In genomic region chr1:160056648-160057169, GRCh38 we compare ENCODE assay signal across 25 cellular contexts. TPM values are rescaled to one million over a fixed set of nuclear protein-coding genes. Genes with fewer than 3 reads are reported as not detected.
DNase-seq lines count a peak whose midpoint lies in the region; ATAC-seq and TF ChIP-seq lines count a peak whose summit lies in the region.
"Had no signal": no experiment of that assay in that cellular context is flagged by ENCODE, and none has a peak within 500 bp of the region (broad histone marks: within the 10 kb centered on the region; RNA-seq: fewer than 3 reads in every experiment).

No MANE protein-coding gene starts in this region.

- H3K27ac ChIP-seq in dorsolateral prefrontal cortex: peak overlapping the region in 54 of 59 donors; percentile 18 to 100 (median 97)
- peak overlapping the region; percentile 54 for H3K27ac ChIP-seq in temporal lobe (ENCODE audit: low read depth, low read length)

- no peaks in the 10 kb centered on the region for H3K27me3 ChIP-seq in dorsolateral prefrontal cortex

- intact Hi-C loops in dorsolateral prefrontal cortex (cut with DNase I): no loop called here

- ATAC-seq in GM19463 (IDR thresholded peaks at IDR 0.05; ENCODE audit: unreplicated experiment): no peak
- ATAC-seq: CD8-positive, alpha-beta T cell; GM23338; Right ventricle myocardium inferior had no signal

- no peak overlapping the region for H3K4me3 ChIP-seq in dorsolateral prefrontal cortex
- H3K4me3 ChIP-seq: GM23338, HAP-1 had no signal

- peak; percentile 20 for DNase-seq in SIG-M5 treated with dmso at 0.1 percent for 504 hours (lab: John Stamatoyannopoulos, UW; ENCODE audit: unreplicated experiment)
- DNase-seq in SIG-M5 (lab: John Stamatoyannopoulos, UW): no peak
- no peak for DNase-seq in dorsolateral prefrontal cortex
- DNase-seq in AG20443 (ENCODE audit: low spot score): no peak
- DNase-seq: 8988T; AML-193; C1 segment of cervical spinal cord; Calu3; CD8-positive, alpha-beta T cell; DMS153; IMR-90; NCI-H1694; NCI-H2081; NCI-H2171; NCI-H345; NCI-H524; NCI-H774; NK-92 treated with Interleukin-12 subunit alpha and Interleukin-12 subunit beta, amount 100 ng/mL, for 24 hours had no signal

- TF ChIP-seq CTCF in dorsolateral prefrontal cortex (IDR thresholded peaks at IDR 0.05 in 54 of 56, conservative IDR thresholded peaks at IDR 0.05 in 2 of 56; ENCODE audit: low read depth in 1 of 56, partially characterized antibody in 56 of 56): no peak

RNA-seq across cellular contexts. Expression of gene KCNJ10, which starts 13.3 kb away (rescaled TPM):
- total RNA-seq in dorsolateral prefrontal cortex (100 to 1,000 TPM in 99 of 120 experiments, 10 to 100 TPM in 21; 53.1 to 378 (median 135) TPM), temporal lobe (5.9 TPM)
- total RNA-seq: Calu3; CD8-positive, alpha-beta T cell; IMR-90; Right ventricle myocardium inferior had no signal

RNA-seq across cellular contexts. Expression of gene KCNJ9, which starts 24.6 kb away (rescaled TPM):
- total RNA-seq in dorsolateral prefrontal cortex (100 to 1,000 TPM in 76 of 120 experiments, 10 to 100 TPM in 44; 68.4 to 189 (median 105) TPM), temporal lobe (10.6 TPM)
- total RNA-seq: Calu3; CD8-positive, alpha-beta T cell; Daoy; IMR-90; OCI-LY7; Right ventricle myocardium inferior had no signal

RNA-seq across cellular contexts. Expression of gene PIGM, which starts 24.9 kb away (rescaled TPM):
- total RNA-seq in dorsolateral prefrontal cortex (10 to 100 TPM in 7 of 120 experiments, 1 to 10 TPM in 113; 4.7 to 13.1 (median 7.1) TPM), temporal lobe (5.9 TPM)

RNA-seq across cellular contexts. Expression of gene IGSF8, which starts 41.7 kb away (rescaled TPM):
- total RNA-seq in dorsolateral prefrontal cortex (100 to 1,000 TPM; 106 to 269 (median 187) TPM), temporal lobe (43.5 TPM)

RNA-seq across cellular contexts. Expression of gene ATP1A2, which starts 58.9 kb away (rescaled TPM):
- total RNA-seq in dorsolateral prefrontal cortex (1,000 to 10,000 TPM in 6 of 120 experiments, 100 to 1,000 TPM in 114; 289 to 1,943 (median 637) TPM), temporal lobe (93.2 TPM)
- total RNA-seq: Calu3; CD8-positive, alpha-beta T cell; Daoy; OCI-LY7 had no signal
